ENCODE assay signal across 18 cellular contexts in the genomic region with DNA sequence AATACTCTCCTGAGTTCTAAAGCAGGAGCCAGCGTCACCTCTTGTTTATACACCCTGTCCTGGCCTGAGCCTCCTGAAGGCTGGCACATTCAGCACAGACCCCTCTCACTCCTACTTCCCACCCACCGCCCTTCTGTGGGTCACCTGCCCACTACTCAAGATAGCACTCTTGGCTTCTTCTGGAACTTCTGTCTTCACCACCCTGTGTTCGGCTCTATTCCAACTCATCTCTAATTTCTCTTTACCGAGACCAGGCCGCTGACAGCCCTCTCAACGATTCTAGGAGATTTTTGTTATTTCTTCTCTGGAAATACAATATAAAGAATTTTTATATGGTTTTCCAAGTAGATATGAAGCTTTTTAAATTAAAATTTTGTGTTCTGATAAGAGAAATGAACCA. TPM values are rescaled to one million over a fixed set of nuclear protein-coding genes. Genes with fewer than 3 reads are reported as not detected.
DNase-seq lines count a peak whose midpoint lies in the region; ATAC-seq and TF ChIP-seq lines count a peak whose summit lies in the region.
"Had no signal": no experiment of that assay in that cellular context is flagged by ENCODE, and none has a peak within 500 bp of the region (broad histone marks: within the 10 kb centered on the region; RNA-seq: fewer than 3 reads in every experiment).

No MANE protein-coding gene starts in this region.

- no peaks in the 10 kb centered on the region for H3K79me1 ChIP-seq in trophoblast cell (ENCODE audit: low read length)

- H2BK12ac ChIP-seq in trophoblast cell (ENCODE audit: low read length) = no peak overlapping the region

- H3K4me1 ChIP-seq in Peyer's patch (peaks cover 26 to 72% (median 47%) of the 10 kb centered on the region in 4 donors), trophoblast cell (ENCODE audit: control insufficient read depth in 1 of 2, insufficient read depth in 2 of 2, low read length in 2 of 2) (peaks cover 8 to 22% of the 10 kb centered on the region in 2 experiments)

- H3K9ac ChIP-seq in trophoblast cell (ENCODE audit: low read length) = no peak overlapping the region
- H3K9ac ChIP-seq: BLaER1 had no signal

- H3K4me2 ChIP-seq in trophoblast cell (ENCODE audit: low read length) = no peak overlapping the region

- no peak overlapping the region for H2AK5ac ChIP-seq in trophoblast cell (ENCODE audit: low read length)

- TF ChIP-seq POLR2A in Peyer's patch (IDR thresholded peaks at IDR 0.05) = no peak

- peaks cover 62% of the 10 kb centered on the region for H3K36me3 Mint-ChIP-seq in activated T-cell treated with anti-CD3 and anti-CD28 coated beads, Interleukin-2, amount 50 U/mL, for 24 hours (ENCODE audit: low read depth)
- peaks cover 53% of the 10 kb centered on the region for H3K36me3 Mint-ChIP-seq in effector memory CD8-positive, alpha-beta T cell (ENCODE audit: insufficient read depth)

- H3K36me3 ChIP-seq in Peyer's patch (no peaks in the 10 kb centered on the region), trophoblast cell (ENCODE audit: control insufficient read depth in 1 of 2, insufficient read depth in 2 of 2, low read length in 2 of 2) (no peaks in the 10 kb centered on the region)
- H3K36me3 ChIP-seq: tibial artery had no signal

- peak; percentile 15 for DNase-seq in activated T-cell treated with anti-CD3 and anti-CD28 coated beads, Interleukin-2, amount 50 U/mL, for 24 hours
- DNase-seq in activated T-cell treated with anti-CD3 and anti-CD28 coated beads for 4 hours = no peak
- DNase-seq in Peyer's patch = no peak
- DNase-seq in effector memory CD8-positive, alpha-beta T cell = no peak
- DNase-seq in stimulated activated CD8-positive, alpha-beta memory T cell treated with anti-CD3 and anti-CD28 coated beads, Interleukin-4, amount 100 ng/mL, for 48 hours = peak; percentile 17
- no peak for DNase-seq in trophoblast cell
- DNase-seq in dermis blood vessel endothelial cell = no peak
- DNase-seq: activated CD4-positive, CD25-positive, alpha-beta regulatory T cell treated with anti-CD3 and anti-CD28 coated beads, Interleukin-2, amount 50 U/mL, for 72 hours; DMS79; H7; KBM-7; NCI-H2029 treated with DMSO at 0.1 percent for 48 hours; NCI-H524; SIG-M5 had no signal

- no peak for ATAC-seq in effector memory CD8-positive, alpha-beta T cell (replicated peaks)
- no peak for ATAC-seq in HG03460 (IDR thresholded peaks at IDR 0.05; ENCODE audit: unreplicated experiment)

- no peak overlapping the region for H3K4me3 ChIP-seq in Peyer's patch
- no peak overlapping the region for H3K4me3 ChIP-seq in trophoblast cell (ENCODE audit: low read depth, low read length)
- H3K4me3 ChIP-seq: BLaER1, tibial artery had no signal

- no peak overlapping the region for H3K4ac ChIP-seq in trophoblast cell (ENCODE audit: low read depth, low read length)

- no peak overlapping the region for H2AFZ ChIP-seq in trophoblast cell (ENCODE audit: insufficient read depth, low read length, poor library complexity)

- H2BK5ac ChIP-seq in trophoblast cell (ENCODE audit: low read depth, low read length, poor library complexity) = no peak overlapping the region

- H4K8ac ChIP-seq in trophoblast cell (ENCODE audit: low read depth, low read length) = no peak overlapping the region

- no peak overlapping the region for H4K12ac ChIP-seq in trophoblast cell (ENCODE audit: low read depth, low read length)

- no peaks in the 10 kb centered on the region for H3K27me3 Mint-ChIP-seq in activated T-cell treated with anti-CD3 and anti-CD28 coated beads, Interleukin-2, amount 50 U/mL, for 24 hours
- H3K27me3 Mint-ChIP-seq in effector memory CD8-positive, alpha-beta T cell = no peaks in the 10 kb centered on the region

- no peaks in the 10 kb centered on the region for H3K9me3 Mint-ChIP-seq in activated T-cell treated with anti-CD3 and anti-CD28 coated beads, Interleukin-2, amount 50 U/mL, for 24 hours
- no peaks in the 10 kb centered on the region for H3K9me3 Mint-ChIP-seq in effector memory CD8-positive, alpha-beta T cell
- H3K9me3 Mint-ChIP-seq: T-helper 2 cell treated with Interferon-gamma antibody and Interleukin-4, amounts not matched to agents 5 μg/mL and 100 μg/mL, for 36 hours had no signal

- no peaks in the 10 kb centered on the region for H3K79me2 ChIP-seq in trophoblast cell (ENCODE audit: control insufficient read depth, insufficient read depth, low read length, poor library complexity)

- no peak overlapping the region for H3K23ac ChIP-seq in trophoblast cell (ENCODE audit: low read length)

- peak overlapping the region; percentile 99 for H3K27ac Mint-ChIP-seq in activated T-cell treated with anti-CD3 and anti-CD28 coated beads, Interleukin-2, amount 50 U/mL, for 24 hours
- H3K27ac Mint-ChIP-seq in effector memory CD8-positive, alpha-beta T cell = peak overlapping the region; percentile 96 to 99

- H3K14ac ChIP-seq in trophoblast cell (ENCODE audit: low read length) = no peak overlapping the region

- no CpG with 5 or more reads among the region's 6 CpGs for WGBS in trophoblast cell (ENCODE audit: extremely low coverage, insufficient coverage, insufficient read length)

- no peak overlapping the region for H3K4me3 Mint-ChIP-seq in activated T-cell treated with anti-CD3 and anti-CD28 coated beads, Interleukin-2, amount 50 U/mL, for 24 hours
- H3K4me3 Mint-ChIP-seq in effector memory CD8-positive, alpha-beta T cell = peak overlapping the region; percentile 58 to 69
- H3K4me3 Mint-ChIP-seq: T-helper 2 cell treated with Interferon-gamma antibody and Interleukin-4, amounts not matched to agents 5 μg/mL and 100 μg/mL, for 36 hours had no signal

- H3K27me3 ChIP-seq in Peyer's patch (no peaks in the 10 kb centered on the region), trophoblast cell (ENCODE audit: insufficient read depth, low read length) (no peaks in the 10 kb centered on the region)
- H3K27me3 ChIP-seq: BLaER1, tibial artery had no signal

- H3K9me3 ChIP-seq in Peyer's patch (no peaks in the 10 kb centered on the region), trophoblast cell (ENCODE audit: insufficient read depth, low read depth, low read length) (no peaks in the 10 kb centered on the region)
- H3K9me3 ChIP-seq: BLaER1, tibial artery had no signal

- no peak overlapping the region for H4K91ac ChIP-seq in trophoblast cell (ENCODE audit: low read depth, low read length)

- no peak overlapping the region for H3K18ac ChIP-seq in trophoblast cell (ENCODE audit: low read length)

- H3K27ac ChIP-seq in Peyer's patch = peak overlapping the region; percentile 8 to 18 (median 14)
- no peak overlapping the region for H3K27ac ChIP-seq in trophoblast cell (ENCODE audit: low read depth, low read length)
- H3K27ac ChIP-seq: BLaER1, tibial artery had no signal

- no peak for TF ChIP-seq CTCF in Peyer's patch (IDR thresholded peaks at IDR 0.05)

- H3K4me1 Mint-ChIP-seq in activated T-cell treated with anti-CD3 and anti-CD28 coated beads, Interleukin-2, amount 50 U/mL, for 24 hours (ENCODE audit: low read depth) = peaks cover 91% of the 10 kb centered on the region
- H3K4me1 Mint-ChIP-seq in effector memory CD8-positive, alpha-beta T cell (ENCODE audit: low read depth in 2 of 2) = peaks cover 86 to 97% of the 10 kb centered on the region in 2 donors

- no peak overlapping the region for H2BK120ac ChIP-seq in trophoblast cell (ENCODE audit: insufficient read depth, low read length, poor library complexity)

RNA-seq across cellular contexts. Expression of a gene that starts 57.4 kb away (rescaled TPM):
- total RNA-seq in Peyer's patch (100 to 1,000 TPM in 3 of 4 donors, 10 to 100 TPM in 1; 92.7 to 152 (median 122) TPM), dermis blood vessel endothelial cell (26.4 TPM in 2 replicates)
- 2.7 and 3.3 TPM in 2 replicates for polyA plus RNA-seq in trophoblast cell (2013)

Comparison
In these comparisons a context has a peak if more than half of its experiments do, and no peak if none do; other contexts are left out.
1. DNase-seq: peak in activated T-cell treated with anti-CD3 and anti-CD28 coated beads, Interleukin-2, amount 50 U/mL, for 24 hours (single experiment) and stimulated activated CD8-positive, alpha-beta memory T cell treated with anti-CD3 and anti-CD28 coated beads, Interleukin-4, amount 100 ng/mL, for 48 hours (single experiment); none in activated T-cell treated with anti-CD3 and anti-CD28 coated beads for 4 hours (single experiment), Peyer's patch (0 of 3), effector memory CD8-positive, alpha-beta T cell (0 of 3), trophoblast cell (0 of 2) and dermis blood vessel endothelial cell (single experiment).